Comparison of ENCODE assay signal across 8 cellular contexts in the genomic region with DNA sequence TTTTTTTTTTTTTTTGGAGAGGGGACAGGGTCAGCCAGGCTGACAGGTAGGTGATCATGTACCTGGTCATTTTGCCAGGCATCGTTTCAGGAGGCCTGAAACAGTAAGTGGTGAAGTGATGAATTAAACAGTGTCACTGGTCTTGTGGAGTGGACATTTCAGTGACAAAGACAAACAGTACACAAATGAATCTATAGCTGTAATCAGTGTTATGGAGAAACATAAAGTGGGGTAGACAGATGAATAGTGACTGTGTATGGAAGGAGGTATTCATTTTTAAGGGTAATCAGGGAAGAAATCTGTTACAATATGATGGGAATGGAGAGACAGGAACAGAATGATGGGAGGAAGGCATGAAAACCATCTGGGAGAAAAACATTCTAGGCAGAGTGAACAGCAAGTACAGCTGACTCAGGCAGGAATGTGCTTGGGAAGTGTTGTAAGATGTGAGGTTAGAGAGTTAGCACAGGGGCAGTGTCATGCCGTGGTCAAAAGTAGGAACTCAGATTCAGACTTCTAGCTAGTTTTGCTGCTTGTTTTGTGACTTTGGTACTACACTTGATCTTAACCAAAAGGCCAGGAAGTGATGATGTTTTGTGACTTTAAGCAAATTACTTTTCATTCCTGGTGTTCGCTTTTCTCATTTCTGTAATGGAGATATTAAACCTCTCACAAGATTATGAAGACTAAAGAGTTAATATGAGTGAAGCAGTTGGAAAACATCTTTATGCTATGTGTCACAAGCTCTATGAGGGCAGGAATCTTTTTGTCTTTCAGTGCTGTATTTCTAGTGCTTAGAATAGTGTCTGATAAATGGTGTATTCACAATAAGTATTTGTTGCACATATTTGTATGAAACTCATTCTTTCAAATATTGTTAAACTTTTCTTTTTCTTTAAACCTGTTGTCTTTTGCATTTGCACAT. TPM values are rescaled to one million over a fixed set of nuclear protein-coding genes. Genes with fewer than 3 reads are reported as not detected.
A peak's percentile ranks its signal among the peaks of the same experiment; 100 is the strongest.
DNase-seq lines count a peak whose midpoint lies in the region; ATAC-seq and TF ChIP-seq lines count a peak whose summit lies in the region.

No MANE protein-coding gene starts in this region.

- H2AFZ ChIP-seq in SK-N-SH (ENCODE audit: low read depth): no peak overlapping the region

- H3K36me3 ChIP-seq in SK-N-SH (replicated peaks in 1 of 2; ENCODE audit: control insufficient read depth in 1 of 2, insufficient read depth in 2 of 2, low read length in 1 of 2): peaks cover 11 to 47% of the 10 kb centered on the region in 2 experiments
- no peaks in the 10 kb centered on the region for H3K36me3 ChIP-seq in gastrocnemius medialis

- 81% methylated on average over 3 of the region's 3 CpGs for WGBS in SK-N-SH (ENCODE audit: low lambda C conversion rate)

- no peak for TF ChIP-seq RAD21 in SK-N-SH (IDR thresholded peaks at IDR 0.05; ENCODE audit: low read length)

- H3K4me1 ChIP-seq in SK-N-SH (ENCODE audit: control insufficient read depth in 1 of 2, insufficient read depth in 2 of 2, low read depth in 1 of 2, low read length in 1 of 2) (peaks cover 0 to 9% of the 10 kb centered on the region in 2 experiments; a peak in 2 of 4 replicates), gastrocnemius medialis (peaks cover 91 to 96% of the 10 kb centered on the region in 2 donors)

- peaks cover 83% of the 10 kb centered on the region for H4K20me1 ChIP-seq in SK-N-SH (ENCODE audit: insufficient read depth)

- CTCF ChIA-PET in SK-N-SH (lab: Yijun Ruan, JAX): no interaction called here

- H3K9ac ChIP-seq in SK-N-SH: no peak overlapping the region

- ATAC-seq in GM19351 (IDR thresholded peaks at IDR 0.05; ENCODE audit: unreplicated experiment) (peak; percentile 43), gastrocnemius medialis (peak; percentile 93 to 95), HG03378 (IDR thresholded peaks at IDR 0.05; ENCODE audit: unreplicated experiment) (no peak)

- no peak for TF ChIP-seq POLR2A in gastrocnemius medialis (IDR thresholded peaks at IDR 0.05)

- H3K27ac ChIP-seq in SK-N-SH (ENCODE audit: low read depth in 2 of 2, low read length in 1 of 2) (peak overlapping the region; percentile 22 to 67; a peak in 3 of 4 replicates), gastrocnemius medialis (peak overlapping the region; percentile 76 to 98 (median 80))

- DNase-seq in SK-N-SH (no peak), fibroblast of pulmonary artery (ENCODE audit: low read depth) (peak; percentile 93), gastrocnemius medialis (peak; percentile 63 to 68), NCI-H526 (lab: John Stamatoyannopoulos, UW) (no peak), NCI-H1417 treated with DMSO at 0.1 percent for 48 hours (lab: John Stamatoyannopoulos, UW) (no peak)
- no peak for DNase-seq in stimulated activated CD4-positive, alpha-beta T cell treated with anti-CD3 and anti-CD28 coated beads, Interleukin-15, amount 100 ng/mL, for 24 hours

- peaks cover 100% of the 10 kb centered on the region for H3K79me2 ChIP-seq in SK-N-SH (ENCODE audit: insufficient read depth)

- POLR2A ChIA-PET in SK-N-SH (lab: Yijun Ruan, JAX): no interaction called here

- 0 out of 2 replicates have a peak overlapping the region, but pooled peaks have one; percentile 1 for H3K4me2 ChIP-seq in SK-N-SH

- H3K27me3 ChIP-seq in SK-N-SH (ENCODE audit: insufficient read depth) (no peaks in the 10 kb centered on the region), gastrocnemius medialis (no peaks in the 10 kb centered on the region)

- H3K9me3 ChIP-seq in SK-N-SH (no peaks in the 10 kb centered on the region), gastrocnemius medialis (no peaks in the 10 kb centered on the region)

- no peak for TF ChIP-seq EP300 in SK-N-SH (IDR thresholded peaks at IDR 0.05; ENCODE audit: borderline replicate concordance in 1 of 2, low read depth in 1 of 2, low read length in 1 of 2)

- no peaks in the 10 kb centered on the region for H3K9me2 ChIP-seq in SK-N-SH

- peaks cover 26% of the 10 kb centered on the region for H3F3A ChIP-seq in SK-N-SH (replicated peaks; ENCODE audit: insufficient read depth)

- in situ Hi-C loops in gastrocnemius medialis (cut with MboI; ENCODE audit: low sequenced_read_pairs in 4 of 4): loop anchor here in 1 of 4 donors (25.0 kb wide), 1 partner anchor 254 kb away; no protein-coding TSS in a partner anchor

- H3K4me3 ChIP-seq in SK-N-SH (ENCODE audit: low read depth in 2 of 2, low read length in 1 of 2) (no peak overlapping the region), fibroblast of pulmonary artery (replicated peaks; ENCODE audit: low read depth, low read length) (no peak overlapping the region), gastrocnemius medialis (peak overlapping the region in 3 of 4 donors; percentile 1 to 2 (median 1))

- no peak for TF ChIP-seq CTCF in SK-N-SH (IDR thresholded peaks at IDR 0.05)
- peak; percentile 19 for TF ChIP-seq CTCF in fibroblast of pulmonary artery (IDR thresholded peaks at IDR 0.05; ENCODE audit: low read length, missing control alignments)
- no peak for TF ChIP-seq CTCF in gastrocnemius medialis (IDR thresholded peaks at IDR 0.05 in 4 of 5, conservative IDR thresholded peaks at IDR 0.05 in 1 of 5)

- intact Hi-C loops in gastrocnemius medialis (cut with DNase I; ENCODE audit: low total_unique reads): loop anchor here (2.0 to 5.0 kb wide), 2 partner anchors 73 to 119 kb away; no protein-coding TSS in a partner anchor

TF ChIP-seq in SK-N-SH, 30 proteins besides CTCF, POLR2A, EP300 and RAD21:
- no peak for TF ChIP-seq NFIC (IDR thresholded peaks at IDR 0.05; ENCODE audit: borderline replicate concordance)
- TF ChIP-seq NRF1 (IDR thresholded peaks at IDR 0.05; ENCODE audit: low read depth, low read length): no peak
- TF ChIP-seq TAF1 (IDR thresholded peaks at IDR 0.05; ENCODE audit: borderline replicate concordance, low read depth, low read length): no peak
- no peak for TF ChIP-seq TEAD4 (IDR thresholded peaks at IDR 0.05; ENCODE audit: borderline replicate concordance, insufficient read depth)
- peak; percentile 35; the same call in 1 of the 2 replicates for TF ChIP-seq FOSL2 (IDR thresholded peaks at IDR 0.05; ENCODE audit: borderline replicate concordance, low read depth)
- 0 out of 2 replicates have a peak, but pooled peaks have one; percentile 15 for TF ChIP-seq JUND (IDR thresholded peaks at IDR 0.05)
- no peak for TF ChIP-seq SIN3A (IDR thresholded peaks at IDR 0.05; ENCODE audit: borderline replicate concordance, low read depth, low read length)
- peak; percentile 61; the same call in 1 of the 2 replicates for TF ChIP-seq TCF12 (IDR thresholded peaks at IDR 0.05)
- no peak for TF ChIP-seq CHD2 (IDR thresholded peaks at IDR 0.05; ENCODE audit: low read length, partially characterized antibody)
- TF ChIP-seq RXRA (IDR thresholded peaks at IDR 0.05; ENCODE audit: borderline replicate concordance, low read depth): no peak

RNA-seq across cellular contexts. Expression of a gene that starts 43.4 kb away (rescaled TPM):
- 51.1 and 67.2 TPM in 2 replicates for polyA plus RNA-seq in SK-N-SH (2012; rRNA removed)
- polyA plus RNA-seq in SK-N-SH (2012; cell fraction: cytosol; rRNA removed): 51.1 and 60.4 TPM in 2 replicates
- 38.2 and 48.8 TPM in 2 replicates for polyA plus RNA-seq in SK-N-SH (2012; cell fraction: nucleus; rRNA removed)
- total RNA-seq in gastrocnemius medialis: 100 to 1,000 TPM; 283 to 425 (median 344) TPM

Comparison
In these comparisons a context has a peak if more than half of its experiments do, and no peak if none do; other contexts are left out.
1. DNase-seq: peak in fibroblast of pulmonary artery (single experiment) and gastrocnemius medialis (2 of 2); none in SK-N-SH (single experiment), NCI-H526 (0 of 2), NCI-H1417 treated with DMSO at 0.1 percent for 48 hours (single experiment) and stimulated activated CD4-positive, alpha-beta T cell treated with anti-CD3 and anti-CD28 coated beads, Interleukin-15, amount 100 ng/mL, for 24 hours (single experiment).
2. H3K4me3 ChIP-seq: peak in gastrocnemius medialis (3 of 4); none in SK-N-SH (0 of 2) and fibroblast of pulmonary artery (single experiment).